Comparison of ENCODE assay signal across 30 cellular contexts in the genomic region with DNA sequence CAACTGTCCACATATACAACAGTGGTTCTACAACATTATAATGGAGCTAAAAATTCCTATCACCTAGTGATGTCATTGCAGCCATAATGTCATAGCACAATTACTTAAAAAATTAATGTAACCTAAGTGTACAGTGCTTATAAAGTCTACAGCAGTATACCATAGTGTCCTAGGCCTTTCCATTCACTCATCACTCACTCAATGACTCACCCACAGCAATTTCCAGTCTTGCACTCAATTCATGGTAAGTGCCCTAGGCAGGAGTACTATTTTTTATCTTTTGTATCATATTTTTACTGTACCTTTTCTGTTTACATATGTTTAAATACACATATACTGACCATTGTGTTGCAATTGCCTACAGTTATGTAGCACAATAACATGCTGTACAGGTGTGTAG.
"Had no signal": no experiment of that assay in that cellular context is flagged by ENCODE, and none has a peak within 500 bp of the region (broad histone marks: within the 10 kb centered on the region; RNA-seq: fewer than 3 reads in every experiment).

No MANE protein-coding gene starts in this region.

- H3K36me3 Mint-ChIP-seq: activated CD4-positive, alpha-beta memory T cell treated with anti-CD3 and anti-CD28 coated beads for 36 hours; activated naive CD8-positive, alpha-beta T cell treated with anti-CD3 and anti-CD28 coated beads, Interleukin-2, amount 10 ng/mL, durations not matched to agents 7 days and 5 days had no signal

- ATAC-seq: activated T-helper 17 cell treated with anti-CD3 and anti-CD28 coated beads, Interleukin-2, amount 50 U/mL, for 72 hours; body of pancreas had no signal

- H3K27me3 ChIP-seq: adrenal gland, body of pancreas had no signal

- H3K4me3 Mint-ChIP-seq: activated CD4-positive, alpha-beta memory T cell treated with anti-CD3 and anti-CD28 coated beads for 36 hours; activated naive CD8-positive, alpha-beta T cell treated with anti-CD3 and anti-CD28 coated beads, Interleukin-2, amount 10 ng/mL, durations not matched to agents 7 days and 5 days; activated T-helper 17 cell treated with anti-CD3 and anti-CD28 coated beads, Interleukin-2, amount 50 U/mL, for 72 hours had no signal

- H3K4me1 Mint-ChIP-seq: activated T-helper 17 cell treated with anti-CD3 and anti-CD28 coated beads, Interleukin-2, amount 50 U/mL, for 72 hours had no signal

- H3K36me3 ChIP-seq: adrenal gland had no signal

- H3K27ac ChIP-seq: adrenal gland, body of pancreas, KMS-11, PC-9, RWPE1 had no signal

- H3K9me3 ChIP-seq: adrenal gland, body of pancreas had no signal

- DNase-seq: activated CD4-positive, alpha-beta memory T cell treated with anti-CD3 and anti-CD28 coated beads for 36 hours; activated CD4-positive, alpha-beta T cell treated with anti-CD3 and anti-CD28 coated beads, Interleukin-2, amount 50 U/mL, for 1 hour; activated CD8-positive, alpha-beta memory T cell treated with anti-CD3 and anti-CD28 coated beads, Interleukin-2, amount 50 U/mL, for 4 hours; activated effector memory CD4-positive, alpha-beta T cell treated with anti-CD3 and anti-CD28 coated beads, Interleukin-2, amount 50 U/mL, for 16 hours; activated naive CD4-positive, alpha-beta T cell; activated naive CD4-positive, alpha-beta T cell treated with anti-CD3 and anti-CD28 coated beads, Interleukin-2, amount 50 U/mL, for 16 hours; activated naive CD8-positive, alpha-beta T cell treated with anti-CD3 and anti-CD28 coated beads, Interleukin-2, amount 10 ng/mL, durations not matched to agents 7 days and 5 days; activated T-cell treated with anti-CD3 and anti-CD28 coated beads for 4 hours; activated T-cell treated with anti-CD3 and anti-CD28 coated beads, Interleukin-2, amount 50 U/mL, for 48 hours; adrenal gland; body of pancreas; central memory CD4-positive, alpha-beta T cell; MM.1S; MV-4-11; NCI-H1092; NCI-H1436 treated with DMSO at 0.1 percent for 48 hours; NCI-H1694 treated with DMSO at 0.1 percent for 48 hours; NCI-H2029; NCI-H345; NCI-H526; NCI-H748 treated with DMSO at 0.1 percent for 48 hours; NK-92 treated with Interleukin-12 subunit alpha and Interleukin-12 subunit beta, amount 100 ng/mL, for 24 hours; PC-9; Right ventricle myocardium superior; SW 1271; T-helper 1 cell; T1000 had no signal

- H3K4me3 ChIP-seq: adrenal gland, body of pancreas, PC-9 had no signal

- H3K27ac Mint-ChIP-seq: activated CD4-positive, alpha-beta memory T cell treated with anti-CD3 and anti-CD28 coated beads for 36 hours; activated naive CD8-positive, alpha-beta T cell treated with anti-CD3 and anti-CD28 coated beads, Interleukin-2, amount 10 ng/mL, durations not matched to agents 7 days and 5 days; activated T-helper 17 cell treated with anti-CD3 and anti-CD28 coated beads, Interleukin-2, amount 50 U/mL, for 72 hours had no signal

- H3K9me3 Mint-ChIP-seq: activated CD4-positive, alpha-beta memory T cell treated with anti-CD3 and anti-CD28 coated beads for 36 hours; activated naive CD8-positive, alpha-beta T cell treated with anti-CD3 and anti-CD28 coated beads, Interleukin-2, amount 10 ng/mL, durations not matched to agents 7 days and 5 days; activated T-helper 17 cell treated with anti-CD3 and anti-CD28 coated beads, Interleukin-2, amount 50 U/mL, for 72 hours had no signal

- H3K4me1 ChIP-seq: adrenal gland, body of pancreas had no signal
